Comparison of ENCODE assay signal across 14 cellular contexts in the genomic region with DNA sequence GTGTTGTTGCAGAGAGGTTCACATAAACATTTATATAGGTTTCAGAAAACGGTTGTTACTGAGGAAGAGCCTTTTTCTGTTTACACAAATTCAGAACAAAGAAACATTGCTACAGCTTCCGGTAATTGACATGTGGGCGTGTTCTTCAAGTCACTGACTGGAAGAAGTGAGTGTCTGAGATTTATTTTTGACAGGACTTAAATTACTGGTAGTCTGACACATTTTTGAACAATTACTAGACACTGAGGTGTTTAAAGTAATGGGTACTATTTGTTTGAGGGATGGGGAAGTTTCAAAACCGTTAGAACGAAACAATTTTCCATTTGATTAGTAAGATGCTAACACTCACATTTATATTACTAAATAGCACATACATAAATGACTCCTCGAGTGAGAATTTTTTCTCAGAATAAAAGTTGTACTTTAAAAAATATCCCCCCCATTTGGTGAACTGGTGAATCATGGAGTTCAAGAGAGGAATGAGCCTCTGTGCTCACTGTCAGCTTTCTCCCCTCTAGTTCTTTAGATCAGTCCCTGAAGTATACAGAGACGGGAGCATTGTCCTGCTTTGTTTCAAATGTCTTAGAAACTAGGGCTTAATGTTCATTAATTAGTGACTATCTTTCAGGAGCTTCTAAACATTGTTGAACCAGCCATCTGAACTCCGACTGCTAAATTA.
DNase-seq lines count a peak whose midpoint lies in the region; ATAC-seq and TF ChIP-seq lines count a peak whose summit lies in the region.
"Had no signal": no experiment of that assay in that cellular context is flagged by ENCODE, and none has a peak within 500 bp of the region (broad histone marks: within the 10 kb centered on the region; RNA-seq: fewer than 3 reads in every experiment).

No MANE protein-coding gene starts in this region.

- peak overlapping the region; percentile 49 for H3K27ac ChIP-seq in CD4-positive, CD25-positive, alpha-beta regulatory T cell (ENCODE audit: insufficient read depth, low read length, poor library complexity, severe bottlenecking)
- H3K27ac ChIP-seq in adipose tissue (ENCODE audit: low read depth, low read length): peak overlapping the region; percentile 15
- H3K27ac ChIP-seq in naive thymus-derived CD4-positive, alpha-beta T cell (ENCODE audit: low read depth, low read length): peak overlapping the region; percentile 4
- H3K27ac ChIP-seq: dorsolateral prefrontal cortex, tibial artery had no signal

- TF ChIP-seq CTCF in LNCaP clone FGC (IDR thresholded peaks at IDR 0.05; ENCODE audit: control insufficient read depth, extremely low read depth, insufficient read depth) (no peak), GM10266 (IDR thresholded peaks at IDR 0.05; ENCODE audit: control insufficient read depth, insufficient read depth, low read depth, missing control alignments) (no peak)

- H3K36me3 ChIP-seq in CD4-positive, CD25-positive, alpha-beta regulatory T cell (ENCODE audit: control insufficient read depth, insufficient read depth, low read length): no peaks in the 10 kb centered on the region
- no peaks in the 10 kb centered on the region for H3K36me3 ChIP-seq in naive thymus-derived CD4-positive, alpha-beta T cell (ENCODE audit: control insufficient read depth in 2 of 3, insufficient read depth in 3 of 3, low read length in 3 of 3)
- H3K36me3 ChIP-seq: tibial artery had no signal

- POLR2A ChIA-PET in naive thymus-derived CD4-positive, alpha-beta T cell (lab: Charles Lee): interaction anchor here (0.5 to 0.9 kb wide), 3 partner anchors 9 to 58 kb away, joined by 3 read pairs; no protein-coding TSS in a partner anchor

- H3K36me3 Mint-ChIP-seq in CD4-positive, CD25-positive, alpha-beta regulatory T cell: no peaks in the 10 kb centered on the region
- H3K36me3 Mint-ChIP-seq in naive thymus-derived CD4-positive, alpha-beta T cell: peaks cover 12 to 30% (median 26%) of the 10 kb centered on the region in 5 donors

- intact Hi-C loops in naive thymus-derived CD4-positive, alpha-beta T cell (cut with micrococcal nuclease): loop anchor here in 1 of 2 donors (2.0 to 10.0 kb wide), 4 partner anchors 48 to 636 kb away; no protein-coding TSS in a partner anchor

- peak in 2 of 3 donors; percentile 23 to 57 for DNase-seq in CD4-positive, CD25-positive, alpha-beta regulatory T cell
- DNase-seq in LNCaP clone FGC (ENCODE audit: low read depth): peak; percentile 65
- DNase-seq in naive thymus-derived CD4-positive, alpha-beta T cell: peak in 4 of 9 donors; percentile 18 to 40 (median 37)
- no peak for DNase-seq in GF-D8 (lab: John Stamatoyannopoulos, UW)
- no peak for DNase-seq in GM10266 (ENCODE audit: extremely low spot score)
- DNase-seq in amygdala (lab: John Stamatoyannopoulos, UW): no peak
- DNase-seq: activated gamma-delta T cell, dorsolateral prefrontal cortex, KBM-7, NCI-H226, tibial artery had no signal

- 37 to 56% (median 45%) methylated on average over 8 of the region's 8 CpGs for WGBS in adipose tissue, 3 donors

- H3K4me1 Mint-ChIP-seq in CD4-positive, CD25-positive, alpha-beta regulatory T cell: peaks cover 4 to 27% (median 20%) of the 10 kb centered on the region in 4 donors
- H3K4me1 Mint-ChIP-seq in naive thymus-derived CD4-positive, alpha-beta T cell: peaks cover 22 to 52% (median 44%) of the 10 kb centered on the region in 7 donors

- H3K4me3 ChIP-seq in CD4-positive, CD25-positive, alpha-beta regulatory T cell (ENCODE audit: low read depth, low read length): peak overlapping the region; percentile 56
- no peak overlapping the region for H3K4me3 ChIP-seq in LNCaP clone FGC (ENCODE audit: low read depth, low read length)
- H3K4me3 ChIP-seq in naive thymus-derived CD4-positive, alpha-beta T cell (ENCODE audit: low read length): no peak overlapping the region
- H3K4me3 ChIP-seq: dorsolateral prefrontal cortex, tibial artery had no signal

- peaks cover 0 to 5% (median 0%) of the 10 kb centered on the region in 7 donors for H3K9me3 Mint-ChIP-seq in CD4-positive, CD25-positive, alpha-beta regulatory T cell
- peaks cover 0 to 20% (median 8%) of the 10 kb centered on the region in 11 donors for H3K9me3 Mint-ChIP-seq in naive thymus-derived CD4-positive, alpha-beta T cell

- H3K9me3 ChIP-seq in CD4-positive, CD25-positive, alpha-beta regulatory T cell (ENCODE audit: control insufficient read depth in 2 of 2, low read length in 2 of 2): no peaks in the 10 kb centered on the region
- peaks cover 0 to 7% (median 0%) of the 10 kb centered on the region in 3 experiments for H3K9me3 ChIP-seq in naive thymus-derived CD4-positive, alpha-beta T cell (ENCODE audit: control insufficient read depth in 2 of 3, low read length in 3 of 3)
- H3K9me3 ChIP-seq: tibial artery had no signal

- ATAC-seq in CD4-positive, CD25-positive, alpha-beta regulatory T cell (ENCODE audit: low read depth in 2 of 2): peak; percentile 78 to 84
- peak; percentile 54 for ATAC-seq in naive thymus-derived CD4-positive, alpha-beta T cell
- no peak for ATAC-seq in HG02884 (IDR thresholded peaks at IDR 0.05; ENCODE audit: unreplicated experiment)
- ATAC-seq: naive thymus-derived CD8-positive, alpha-beta T cell had no signal

- no peaks in the 10 kb centered on the region for H3K27me3 Mint-ChIP-seq in CD4-positive, CD25-positive, alpha-beta regulatory T cell
- H3K27me3 Mint-ChIP-seq in naive thymus-derived CD4-positive, alpha-beta T cell: peaks cover 0 to 9% (median 0%) of the 10 kb centered on the region in 5 donors

- CTCF ChIA-PET in naive thymus-derived CD4-positive, alpha-beta T cell (lab: Charles Lee): no interaction called here

- peak overlapping the region in 3 of 4 donors; percentile 22 to 56 (median 34) for H3K4me3 Mint-ChIP-seq in CD4-positive, CD25-positive, alpha-beta regulatory T cell
- peak overlapping the region in 7 of 10 donors; percentile 9 to 61 (median 24) for H3K4me3 Mint-ChIP-seq in naive thymus-derived CD4-positive, alpha-beta T cell

- peak overlapping the region; percentile 8 to 89 (median 47) for H3K27ac Mint-ChIP-seq in CD4-positive, CD25-positive, alpha-beta regulatory T cell
- peak overlapping the region; percentile 44 to 94 (median 73) for H3K27ac Mint-ChIP-seq in naive thymus-derived CD4-positive, alpha-beta T cell

- peaks cover 11% of the 10 kb centered on the region for H3K4me1 ChIP-seq in CD4-positive, CD25-positive, alpha-beta regulatory T cell (ENCODE audit: control insufficient read depth, insufficient read depth, low read length, poor library complexity, severe bottlenecking)
- H3K4me1 ChIP-seq in naive thymus-derived CD4-positive, alpha-beta T cell (ENCODE audit: control insufficient read depth in 2 of 2, insufficient read depth in 2 of 2, low read length in 2 of 2): peaks cover 0 to 13% of the 10 kb centered on the region in 2 donors
- H3K4me1 ChIP-seq: tibial artery had no signal

- no peaks in the 10 kb centered on the region for H3K27me3 ChIP-seq in CD4-positive, CD25-positive, alpha-beta regulatory T cell (ENCODE audit: control insufficient read depth, insufficient read depth, low read length)
- no peaks in the 10 kb centered on the region for H3K27me3 ChIP-seq in naive thymus-derived CD4-positive, alpha-beta T cell (ENCODE audit: control insufficient read depth in 2 of 2, insufficient read depth in 2 of 2, low read length in 2 of 2)
- H3K27me3 ChIP-seq: tibial artery had no signal

Comparison
In these comparisons a context has a peak if more than half of its experiments do, and no peak if none do; other contexts are left out.
1. DNase-seq: peak in CD4-positive, CD25-positive, alpha-beta regulatory T cell (2 of 3) and LNCaP clone FGC (single experiment); none in GF-D8 (single experiment), GM10266 (single experiment) and amygdala (0 of 56).
2. Peak in every context shown above with its lines, with median percentiles within 50 percentile points of each other: H3K27ac ChIP-seq.